17 cellular contexts compared by ENCODE assay signal in genomic region chr2:113216891-113217454, GRCh38. TPM values are rescaled to one million over a fixed set of nuclear protein-coding genes. Genes with fewer than 3 reads are reported as not detected.
DNase-seq lines count a peak whose midpoint lies in the region; ATAC-seq and TF ChIP-seq lines count a peak whose summit lies in the region.
"Had no signal": no experiment of that assay in that cellular context is flagged by ENCODE, and none has a peak within 500 bp of the region (broad histone marks: within the 10 kb centered on the region; RNA-seq: fewer than 3 reads in every experiment).

No MANE protein-coding gene starts in this region.

- H3K79me2 ChIP-seq in neural progenitor cell (ENCODE audit: low read depth), result no peaks in the 10 kb centered on the region

- H3K4me3 Mint-ChIP-seq in endothelial cell (ENCODE audit: unreplicated experiment) (no peak overlapping the region), neural progenitor cell (no peak overlapping the region)
- no peak overlapping the region for H3K4me3 Mint-ChIP-seq in stimulated activated naive CD8-positive, alpha-beta T cell treated with anti-CD3 and anti-CD28 coated beads, Interleukin-15, amount 100 ng/mL, for 72 hours
- H3K4me3 Mint-ChIP-seq: activated naive CD8-positive, alpha-beta T cell treated with anti-CD3 and anti-CD28 coated beads for 36 hours had no signal

- H3K4me1 Mint-ChIP-seq in endothelial cell (ENCODE audit: unreplicated experiment) (peaks cover 29% of the 10 kb centered on the region), neural progenitor cell (peaks cover 82% of the 10 kb centered on the region)
- H3K4me1 Mint-ChIP-seq in stimulated activated naive CD8-positive, alpha-beta T cell treated with anti-CD3 and anti-CD28 coated beads, Interleukin-15, amount 100 ng/mL, for 72 hours, result peaks cover 34% of the 10 kb centered on the region

- no peaks in the 10 kb centered on the region for H3K9me3 ChIP-seq in neural progenitor cell (ENCODE audit: low read depth)

- no peaks in the 10 kb centered on the region for H3K36me3 Mint-ChIP-seq in endothelial cell (ENCODE audit: low read depth, unreplicated experiment)
- H3K36me3 Mint-ChIP-seq in neural progenitor cell, result peaks cover 5% of the 10 kb centered on the region
- H3K36me3 Mint-ChIP-seq: activated naive CD8-positive, alpha-beta T cell treated with anti-CD3 and anti-CD28 coated beads for 36 hours had no signal

- peak; percentile 44 for DNase-seq in A172 (ENCODE audit: low spot score)
- DNase-seq in M059J (ENCODE audit: low read depth), result peak; percentile 65
- DNase-seq in endothelial cell (ENCODE audit: low spot score), result no peak
- DNase-seq in neural progenitor cell (ENCODE audit: low spot score), result no peak
- no peak for DNase-seq in stimulated activated naive CD8-positive, alpha-beta T cell treated with anti-CD3 and anti-CD28 coated beads, Interleukin-15, amount 100 ng/mL, for 72 hours
- no peak for DNase-seq in retina
- no peak for DNase-seq in NK-92 treated with Interleukin-12 subunit alpha and Interleukin-12 subunit beta, amount 100 ng/mL, for 24 hours (lab: John Stamatoyannopoulos, UW)
- DNase-seq: activated CD8-positive, alpha-beta memory T cell treated with anti-CD3 and anti-CD28 coated beads, Interleukin-2, amount 50 U/mL, for 4 hours; activated naive CD8-positive, alpha-beta T cell treated with anti-CD3 and anti-CD28 coated beads for 36 hours; DND-41; effector CD4-positive, alpha-beta T cell; foreskin keratinocyte; NCI-H1694 treated with DMSO at 0.1 percent for 48 hours; SIG-M5 had no signal

- H3K9me3 Mint-ChIP-seq in endothelial cell (ENCODE audit: unreplicated experiment) (no peaks in the 10 kb centered on the region), neural progenitor cell (peaks cover 12% of the 10 kb centered on the region)
- H3K9me3 Mint-ChIP-seq in stimulated activated naive CD8-positive, alpha-beta T cell treated with anti-CD3 and anti-CD28 coated beads, Interleukin-15, amount 100 ng/mL, for 72 hours, result no peaks in the 10 kb centered on the region
- H3K9me3 Mint-ChIP-seq: activated naive CD8-positive, alpha-beta T cell treated with anti-CD3 and anti-CD28 coated beads for 36 hours had no signal

- H3K27me3 ChIP-seq in neural progenitor cell, result no peaks in the 10 kb centered on the region
- H3K27me3 ChIP-seq: foreskin keratinocyte had no signal

- TF ChIP-seq CTCF in endothelial cell (IDR thresholded peaks at IDR 0.05; ENCODE audit: unreplicated experiment), result no peak
- no peak for TF ChIP-seq CTCF in neural progenitor cell (IDR thresholded peaks at IDR 0.05)

- H3K27me3 Mint-ChIP-seq in endothelial cell (ENCODE audit: unreplicated experiment) (peaks cover 12% of the 10 kb centered on the region), neural progenitor cell (ENCODE audit: insufficient read depth, low read depth) (peaks cover 16% of the 10 kb centered on the region)
- peaks cover 10% of the 10 kb centered on the region for H3K27me3 Mint-ChIP-seq in stimulated activated naive CD8-positive, alpha-beta T cell treated with anti-CD3 and anti-CD28 coated beads, Interleukin-15, amount 100 ng/mL, for 72 hours
- H3K27me3 Mint-ChIP-seq: activated naive CD8-positive, alpha-beta T cell treated with anti-CD3 and anti-CD28 coated beads for 36 hours had no signal

- H3K9ac ChIP-seq in neural progenitor cell, result no peak overlapping the region
- H3K9ac ChIP-seq: KMS-11 had no signal

- no peaks in the 10 kb centered on the region for H4K20me1 ChIP-seq in neural progenitor cell (ENCODE audit: low read depth)

- ATAC-seq in GM21723 (IDR thresholded peaks at IDR 0.05; ENCODE audit: unreplicated experiment), result no peak
- ATAC-seq in stimulated activated naive CD8-positive, alpha-beta T cell treated with anti-CD3 and anti-CD28 coated beads, Interleukin-15, amount 100 ng/mL, for 72 hours, result no peak

- peaks cover 13% of the 10 kb centered on the region for H3K4me1 ChIP-seq in neural progenitor cell

- H3K4me3 ChIP-seq in neural progenitor cell, result no peak overlapping the region
- H3K4me3 ChIP-seq: GM12878 had no signal

- H3K4me2 ChIP-seq in neural progenitor cell, result no peak overlapping the region
- H3K4me2 ChIP-seq: KMS-11 had no signal

- H2AFZ ChIP-seq in neural progenitor cell (replicated peaks), result no peak overlapping the region

- no peaks in the 10 kb centered on the region for H3F3A ChIP-seq in neural progenitor cell (ENCODE audit: low read depth)

- no peak overlapping the region for H3K27ac ChIP-seq in neural progenitor cell
- H3K27ac ChIP-seq: foreskin keratinocyte, KMS-11 had no signal

- H3K27ac Mint-ChIP-seq in endothelial cell (ENCODE audit: unreplicated experiment) (peak overlapping the region; percentile 75), neural progenitor cell (peak overlapping the region; percentile 87)
- no peak overlapping the region for H3K27ac Mint-ChIP-seq in stimulated activated naive CD8-positive, alpha-beta T cell treated with anti-CD3 and anti-CD28 coated beads, Interleukin-15, amount 100 ng/mL, for 72 hours
- H3K27ac Mint-ChIP-seq: activated naive CD8-positive, alpha-beta T cell treated with anti-CD3 and anti-CD28 coated beads for 36 hours had no signal

- H3K36me3 ChIP-seq in neural progenitor cell, result no peaks in the 10 kb centered on the region

RNA-seq across cellular contexts. Expression of gene PSD4, which starts 43.2 kb away (rescaled TPM):
- total RNA-seq in A172 (2014; rRNA removed; shearing (Covaris generic)), result 10.0 and 10.2 TPM in 2 replicates
- total RNA-seq in M059J (2014; rRNA removed; shearing (Covaris generic)), result 6.4 and 14.7 TPM in 2 replicates
- total RNA-seq in endothelial cell (ENCODE audit: unreplicated experiment) (1.9 TPM), neural progenitor cell (ENCODE audit: low replicate concordance) (0.02 and 0.87 TPM in 2 replicates)

Comparison
In these comparisons a context has a peak if more than half of its experiments do, and no peak if none do; other contexts are left out.
1. DNase-seq: peak in A172 (single experiment) and M059J (single experiment); none in endothelial cell (single experiment), neural progenitor cell (single experiment), stimulated activated naive CD8-positive, alpha-beta T cell treated with anti-CD3 and anti-CD28 coated beads, Interleukin-15, amount 100 ng/mL, for 72 hours (0 of 2), retina (single experiment) and NK-92 treated with Interleukin-12 subunit alpha and Interleukin-12 subunit beta, amount 100 ng/mL, for 24 hours (single experiment).
2. H3K27ac Mint-ChIP-seq: peak in endothelial cell (single experiment) and neural progenitor cell (single experiment); none in stimulated activated naive CD8-positive, alpha-beta T cell treated with anti-CD3 and anti-CD28 coated beads, Interleukin-15, amount 100 ng/mL, for 72 hours (0 of 2).